18 cellular contexts compared by ENCODE assay signal in the genomic region with DNA sequence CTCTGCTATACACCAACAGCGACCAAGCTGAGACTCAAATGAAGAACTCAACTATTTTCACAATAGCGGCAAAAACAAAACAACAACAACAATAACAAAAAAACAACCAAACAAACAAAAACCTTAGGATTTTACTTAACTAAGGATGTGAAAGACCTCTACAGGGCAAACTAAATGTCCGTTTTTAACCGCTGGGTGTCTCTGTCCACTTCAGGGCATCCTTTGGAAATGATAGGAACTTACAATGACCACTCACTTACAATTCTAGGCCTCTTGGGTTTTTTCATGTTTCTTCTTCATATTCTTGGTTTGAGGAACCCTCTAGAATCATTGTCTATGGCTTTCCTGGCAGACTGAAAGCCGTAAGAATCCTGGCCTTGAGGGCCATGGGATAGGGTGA.
"Had no signal": no experiment of that assay in that cellular context is flagged by ENCODE, and none has a peak within 500 bp of the region (broad histone marks: within the 10 kb centered on the region; RNA-seq: fewer than 3 reads in every experiment).

No MANE protein-coding gene starts in this region.

- H3K27me3 ChIP-seq: hepatocyte, pancreas, suprapubic skin, thyroid gland, uterus had no signal

- H3K4me3 ChIP-seq: hepatocyte, pancreas, smooth muscle cell, suprapubic skin, thyroid gland, uterus had no signal

- H3K36me3 ChIP-seq: pancreas, suprapubic skin, thyroid gland, uterus had no signal

- DNase-seq: dermis blood vessel endothelial cell; head of caudate nucleus; kidney; left colon; left ventricle myocardium superior; mesendoderm; naive B cell; occipital lobe; pancreas; right cardiac atrium; stimulated activated CD4-positive, alpha-beta T cell treated with anti-CD3 and anti-CD28 coated beads, Interleukin-4, amount 100 ng/mL, for 1 hour; stimulated activated CD8-positive, alpha-beta memory T cell treated with anti-CD3 and anti-CD28 coated beads, Interleukin-4, amount 100 ng/mL, for 48 hours; stimulated activated naive CD8-positive, alpha-beta T cell treated with anti-CD3 and anti-CD28 coated beads, Interleukin-15, Interleukin-2, amounts not matched to agents 100 U/mL and 50 U/mL, for 24 hours; thyroid gland; uterus had no signal

- H3K27ac ChIP-seq: hepatocyte, pancreas, suprapubic skin, thyroid gland, uterus had no signal
